In genomic region chr15:66851226-66852063, GRCh38 we compare ENCODE assay signal across 1 cellular context.
TF ChIP-seq lines count a peak whose summit lies in the region.

No MANE protein-coding gene starts in this region.

TF ChIP-seq in HepG2, 621 proteins besides CTCF, POLR2A, EP300 and RAD21 (continued from another document):
- TF ChIP-seq ZNF687 (CRISPR knock-in tag; IDR thresholded peaks at IDR 0.05) (peak; percentile 53), ZNF619 (CRISPR knock-in tag; IDR thresholded peaks at IDR 0.05) (0 out of 2 replicates have a peak, but pooled peaks have one; percentile 64), UBTF (CRISPR knock-in tag; IDR thresholded peaks at IDR 0.05) (0 out of 2 replicates have a peak, but pooled peaks have one; percentile 34), ZNF768 (CRISPR knock-in tag; IDR thresholded peaks at IDR 0.05) (0 out of 2 replicates have a peak, but pooled peaks have one; percentile 54), ZNF605 (CRISPR knock-in tag; IDR thresholded peaks at IDR 0.05) (peak; percentile 60; the same call in 1 of the 2 replicates), CCDC6 (CRISPR knock-in tag; IDR thresholded peaks at IDR 0.05) (0 out of 2 replicates have a peak, but pooled peaks have one; percentile 60), ZNF350 (CRISPR knock-in tag; IDR thresholded peaks at IDR 0.05; ENCODE audit: borderline replicate concordance, low read depth) (no peak), GABPB1 (CRISPR knock-in tag; IDR thresholded peaks at IDR 0.05) (peak; percentile 48; the same call in 1 of the 2 replicates), HDAC1 (CRISPR knock-in tag; IDR thresholded peaks at IDR 0.05) (no peak), SMC3 (IDR thresholded peaks at IDR 0.05; ENCODE audit: low read length) (peak; percentile 18; the same call in 1 of the 2 replicates), FOSL2 (CRISPR knock-in tag; IDR thresholded peaks at IDR 0.05) (peak; percentile 31; the same call in 1 of the 2 replicates), SP4 (CRISPR knock-in tag; IDR thresholded peaks at IDR 0.05) (peak; percentile 44; the same call in 1 of the 2 replicates), GATAD2A (CRISPR knock-in tag; IDR thresholded peaks at IDR 0.05) (0 out of 2 replicates have a peak, but pooled peaks have one; percentile 37), ZNF660 (CRISPR knock-in tag; IDR thresholded peaks at IDR 0.05; ENCODE audit: borderline replicate concordance, low read depth) (no peak), SALL1 (CRISPR knock-in tag; IDR thresholded peaks at IDR 0.05) (peak; percentile 48; the same call in 1 of the 2 replicates), STAG1 (CRISPR knock-in tag; IDR thresholded peaks at IDR 0.05) (peak; percentile 78), YY1 (IDR thresholded peaks at IDR 0.05; ENCODE audit: insufficient read depth, insufficient replicate concordance, low read depth, low read length) (peak; percentile 64), XRCC5 (optimal IDR thresholded peaks at IDR 0.05; ENCODE audit: low read length) (peak; percentile 68), ZNF256 (CRISPR knock-in tag; conservative IDR thresholded peaks at IDR 0.05) (no peak), EEA1 (CRISPR knock-in tag; IDR thresholded peaks at IDR 0.05; ENCODE audit: borderline replicate concordance) (no peak), FOXO1 (CRISPR knock-in tag; IDR thresholded peaks at IDR 0.05) (peak; percentile 40; the same call in 1 of the 2 replicates), ZSCAN25 (CRISPR knock-in tag; IDR thresholded peaks at IDR 0.05) (0 out of 2 replicates have a peak, but pooled peaks have one; percentile 36), ZNF841 (CRISPR knock-in tag; IDR thresholded peaks at IDR 0.05; ENCODE audit: borderline replicate concordance) (no peak), MYC (CRISPR knock-in tag; IDR thresholded peaks at IDR 0.05; ENCODE audit: borderline replicate concordance) (peak; percentile 24; the same call in 1 of the 2 replicates), MAX (IDR thresholded peaks at IDR 0.05) (peak; percentile 25; the same call in 1 of the 2 replicates), HNRNPLL (IDR thresholded peaks at IDR 0.05; ENCODE audit: low read depth, low read length, poor library complexity, severe bottlenecking) (peak; percentile 29), ZNF567 (CRISPR knock-in tag; IDR thresholded peaks at IDR 0.05; ENCODE audit: borderline replicate concordance) (0 out of 2 replicates have a peak, but pooled peaks have one; percentile 19), ZFP91 (CRISPR knock-in tag; IDR thresholded peaks at IDR 0.05; ENCODE audit: borderline replicate concordance) (peak; percentile 34; the same call in 1 of the 2 replicates), ZNF720 (CRISPR knock-in tag; IDR thresholded peaks at IDR 0.05) (no peak)
- TF ChIP-seq, protein P1, sequence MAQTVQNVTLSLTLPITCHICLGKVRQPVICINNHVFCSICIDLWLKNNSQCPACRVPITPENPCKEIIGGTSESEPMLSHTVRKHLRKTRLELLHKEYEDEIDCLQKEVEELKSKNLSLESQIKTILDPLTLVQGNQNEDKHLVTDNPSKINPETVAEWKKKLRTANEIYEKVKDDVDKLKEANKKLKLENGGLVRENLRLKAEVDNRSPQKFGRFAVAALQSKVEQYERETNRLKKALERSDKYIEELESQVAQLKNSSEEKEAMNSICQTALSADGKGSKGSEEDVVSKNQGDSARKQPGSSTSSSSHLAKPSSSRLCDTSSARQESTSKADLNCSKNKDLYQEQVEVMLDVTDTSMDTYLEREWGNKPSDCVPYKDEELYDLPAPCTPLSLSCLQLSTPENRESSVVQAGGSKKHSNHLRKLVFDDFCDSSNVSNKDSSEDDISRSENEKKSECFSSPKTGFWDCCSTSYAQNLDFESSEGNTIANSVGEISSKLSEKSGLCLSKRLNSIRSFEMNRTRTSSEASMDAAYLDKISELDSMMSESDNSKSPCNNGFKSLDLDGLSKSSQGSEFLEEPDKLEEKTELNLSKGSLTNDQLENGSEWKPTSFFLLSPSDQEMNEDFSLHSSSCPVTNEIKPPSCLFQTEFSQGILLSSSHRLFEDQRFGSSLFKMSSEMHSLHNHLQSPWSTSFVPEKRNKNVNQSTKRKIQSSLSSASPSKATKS (CRISPR knock-in tag; IDR thresholded peaks at IDR 0.05): no peak
- TF ChIP-seq, protein P2, sequence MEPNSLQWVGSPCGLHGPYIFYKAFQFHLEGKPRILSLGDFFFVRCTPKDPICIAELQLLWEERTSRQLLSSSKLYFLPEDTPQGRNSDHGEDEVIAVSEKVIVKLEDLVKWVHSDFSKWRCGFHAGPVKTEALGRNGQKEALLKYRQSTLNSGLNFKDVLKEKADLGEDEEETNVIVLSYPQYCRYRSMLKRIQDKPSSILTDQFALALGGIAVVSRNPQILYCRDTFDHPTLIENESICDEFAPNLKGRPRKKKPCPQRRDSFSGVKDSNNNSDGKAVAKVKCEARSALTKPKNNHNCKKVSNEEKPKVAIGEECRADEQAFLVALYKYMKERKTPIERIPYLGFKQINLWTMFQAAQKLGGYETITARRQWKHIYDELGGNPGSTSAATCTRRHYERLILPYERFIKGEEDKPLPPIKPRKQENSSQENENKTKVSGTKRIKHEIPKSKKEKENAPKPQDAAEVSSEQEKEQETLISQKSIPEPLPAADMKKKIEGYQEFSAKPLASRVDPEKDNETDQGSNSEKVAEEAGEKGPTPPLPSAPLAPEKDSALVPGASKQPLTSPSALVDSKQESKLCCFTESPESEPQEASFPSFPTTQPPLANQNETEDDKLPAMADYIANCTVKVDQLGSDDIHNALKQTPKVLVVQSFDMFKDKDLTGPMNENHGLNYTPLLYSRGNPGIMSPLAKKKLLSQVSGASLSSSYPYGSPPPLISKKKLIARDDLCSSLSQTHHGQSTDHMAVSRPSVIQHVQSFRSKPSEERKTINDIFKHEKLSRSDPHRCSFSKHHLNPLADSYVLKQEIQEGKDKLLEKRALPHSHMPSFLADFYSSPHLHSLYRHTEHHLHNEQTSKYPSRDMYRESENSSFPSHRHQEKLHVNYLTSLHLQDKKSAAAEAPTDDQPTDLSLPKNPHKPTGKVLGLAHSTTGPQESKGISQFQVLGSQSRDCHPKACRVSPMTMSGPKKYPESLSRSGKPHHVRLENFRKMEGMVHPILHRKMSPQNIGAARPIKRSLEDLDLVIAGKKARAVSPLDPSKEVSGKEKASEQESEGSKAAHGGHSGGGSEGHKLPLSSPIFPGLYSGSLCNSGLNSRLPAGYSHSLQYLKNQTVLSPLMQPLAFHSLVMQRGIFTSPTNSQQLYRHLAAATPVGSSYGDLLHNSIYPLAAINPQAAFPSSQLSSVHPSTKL (CRISPR knock-in tag; IDR thresholded peaks at IDR 0.05): 0 out of 2 replicates have a peak, but pooled peaks have one; percentile 17
